Comparison of ENCODE assay signal across 8 cellular contexts in genomic region chr1:204350857-204351573, GRCh38. TPM values are rescaled to one million over a fixed set of nuclear protein-coding genes. Genes with fewer than 3 reads are reported as not detected.
DNase-seq lines count a peak whose midpoint lies in the region; ATAC-seq, FAIRE-seq and TF ChIP-seq lines count a peak whose summit lies in the region.

No MANE protein-coding gene starts in this region.

- H3K36me3 ChIP-seq in iPS-15b (ENCODE audit: control insufficient read depth, insufficient read depth, low read length) (no peaks in the 10 kb centered on the region), small intestine (ENCODE audit: control insufficient read depth in 2 of 2, insufficient read depth in 2 of 2, low read length in 2 of 2) (no peaks in the 10 kb centered on the region)

- peak overlapping the region; percentile 0 to 22 for H3K27ac ChIP-seq in small intestine (ENCODE audit: low read depth in 1 of 2, low read length in 1 of 2)

- DNase-seq in NCI-H2081 (lab: John Stamatoyannopoulos, UW): peak; percentile 59 to 62
- no peak for DNase-seq in NCI-H2081 treated with DMSO at 0.1 percent for 48 hours (lab: John Stamatoyannopoulos, UW)
- peak; percentile 77 for DNase-seq in amniotic epithelial cell (ENCODE audit: low read depth)
- DNase-seq in small intestine: no peak
- no peak for DNase-seq in GM10266 (ENCODE audit: extremely low spot score)

- FAIRE-seq in small intestine (lab: Jason Lieb, UNC): no peak

- WGBS in small intestine, 3 donors: 35 to 65% (median 61%) methylated on average over 18 to 20 of the region's 20 CpGs

- no peak for TF ChIP-seq CTCF in GM10266 (IDR thresholded peaks at IDR 0.05; ENCODE audit: control insufficient read depth, insufficient read depth, low read depth, missing control alignments)

- H3K9ac ChIP-seq in iPS-15b (ENCODE audit: low read depth, low read length): no peak overlapping the region

- H3K27me3 ChIP-seq in iPS-15b (ENCODE audit: control insufficient read depth, insufficient read depth, low read length) (no peaks in the 10 kb centered on the region), small intestine (ENCODE audit: control insufficient read depth in 2 of 2, insufficient read depth in 2 of 2, low read length in 2 of 2) (no peaks in the 10 kb centered on the region)

- H3K4me3 ChIP-seq in iPS-15b (ENCODE audit: low read depth, low read length): peak overlapping the region; percentile 28
- no peak overlapping the region for H3K4me3 ChIP-seq in small intestine (ENCODE audit: low read depth in 1 of 2, low read length in 2 of 2)

- ATAC-seq in GM19452 (IDR thresholded peaks at IDR 0.05; ENCODE audit: unreplicated experiment) (no peak), HG03565 (IDR thresholded peaks at IDR 0.05; ENCODE audit: unreplicated experiment) (no peak)

- H3K9me3 ChIP-seq in iPS-15b (ENCODE audit: control insufficient read depth, insufficient read depth, low read length) (no peaks in the 10 kb centered on the region), small intestine (ENCODE audit: control insufficient read depth, low read depth) (no peaks in the 10 kb centered on the region)

- H3K4me1 ChIP-seq in iPS-15b (ENCODE audit: control insufficient read depth, insufficient read depth, low read length): peaks cover 9% of the 10 kb centered on the region
- H3K4me1 ChIP-seq in small intestine (ENCODE audit: control insufficient read depth in 2 of 2, insufficient read depth in 1 of 2, low read depth in 1 of 2, low read length in 1 of 2): peaks cover 1 to 5% of the 10 kb centered on the region in 2 donors

RNA-seq across cellular contexts. Expression of gene PLEKHA6, which starts 8.7 kb away (rescaled TPM):
- polyA plus RNA-seq in small intestine: 10 to 100 TPM; 27.4 to 39.8 (median 36.7) TPM

Comparison
In these comparisons a context has a peak if more than half of its experiments do, and no peak if none do; other contexts are left out.
1. DNase-seq: peak in NCI-H2081 (2 of 2) and amniotic epithelial cell (single experiment); none in NCI-H2081 treated with DMSO at 0.1 percent for 48 hours (single experiment), small intestine (single experiment) and GM10266 (single experiment).